1 cellular context compared by ENCODE assay signal in the genomic region with DNA sequence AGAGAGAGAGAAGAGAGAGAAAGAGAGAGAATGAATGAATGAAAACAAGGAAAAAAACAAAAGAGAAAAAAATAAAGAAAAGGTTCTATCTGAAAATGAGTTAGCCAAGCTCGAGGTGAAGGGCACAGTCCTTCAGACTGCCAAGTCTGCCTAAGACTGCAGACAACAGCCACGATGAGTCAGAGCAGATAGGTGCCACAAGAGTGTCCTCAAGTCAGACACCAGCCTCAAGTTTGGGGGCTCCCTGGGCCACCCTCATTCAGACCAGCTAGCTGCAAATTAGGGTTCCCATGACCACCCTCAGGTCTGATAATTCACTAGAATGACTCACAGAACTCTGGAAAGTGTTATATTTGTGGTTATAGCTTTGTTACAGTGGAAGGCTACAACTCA.
TF ChIP-seq lines count a peak whose summit lies in the region.

No MANE protein-coding gene starts in this region.

TF ChIP-seq in GM23338, 12 proteins besides CTCF, POLR2A, EP300 and RAD21:
- TF ChIP-seq, protein P1, sequence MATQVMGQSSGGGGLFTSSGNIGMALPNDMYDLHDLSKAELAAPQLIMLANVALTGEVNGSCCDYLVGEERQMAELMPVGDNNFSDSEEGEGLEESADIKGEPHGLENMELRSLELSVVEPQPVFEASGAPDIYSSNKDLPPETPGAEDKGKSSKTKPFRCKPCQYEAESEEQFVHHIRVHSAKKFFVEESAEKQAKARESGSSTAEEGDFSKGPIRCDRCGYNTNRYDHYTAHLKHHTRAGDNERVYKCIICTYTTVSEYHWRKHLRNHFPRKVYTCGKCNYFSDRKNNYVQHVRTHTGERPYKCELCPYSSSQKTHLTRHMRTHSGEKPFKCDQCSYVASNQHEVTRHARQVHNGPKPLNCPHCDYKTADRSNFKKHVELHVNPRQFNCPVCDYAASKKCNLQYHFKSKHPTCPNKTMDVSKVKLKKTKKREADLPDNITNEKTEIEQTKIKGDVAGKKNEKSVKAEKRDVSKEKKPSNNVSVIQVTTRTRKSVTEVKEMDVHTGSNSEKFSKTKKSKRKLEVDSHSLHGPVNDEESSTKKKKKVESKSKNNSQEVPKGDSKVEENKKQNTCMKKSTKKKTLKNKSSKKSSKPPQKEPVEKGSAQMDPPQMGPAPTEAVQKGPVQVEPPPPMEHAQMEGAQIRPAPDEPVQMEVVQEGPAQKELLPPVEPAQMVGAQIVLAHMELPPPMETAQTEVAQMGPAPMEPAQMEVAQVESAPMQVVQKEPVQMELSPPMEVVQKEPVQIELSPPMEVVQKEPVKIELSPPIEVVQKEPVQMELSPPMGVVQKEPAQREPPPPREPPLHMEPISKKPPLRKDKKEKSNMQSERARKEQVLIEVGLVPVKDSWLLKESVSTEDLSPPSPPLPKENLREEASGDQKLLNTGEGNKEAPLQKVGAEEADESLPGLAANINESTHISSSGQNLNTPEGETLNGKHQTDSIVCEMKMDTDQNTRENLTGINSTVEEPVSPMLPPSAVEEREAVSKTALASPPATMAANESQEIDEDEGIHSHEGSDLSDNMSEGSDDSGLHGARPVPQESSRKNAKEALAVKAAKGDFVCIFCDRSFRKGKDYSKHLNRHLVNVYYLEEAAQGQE (IDR thresholded peaks at IDR 0.05; ENCODE audit: unreplicated experiment) = no peak
- no peak for TF ChIP-seq EZH2phosphoT487 (IDR thresholded peaks at IDR 0.05; ENCODE audit: unreplicated experiment)
- no peak for TF ChIP-seq ZNF114 (CRISPR knock-in tag; IDR thresholded peaks at IDR 0.05)
- no peak for TF ChIP-seq STAT1 (IDR thresholded peaks at IDR 0.05; ENCODE audit: unreplicated experiment)
- no peak for TF ChIP-seq ZNF331 (CRISPR knock-in tag; IDR thresholded peaks at IDR 0.05; ENCODE audit: low read depth)
- no peak for TF ChIP-seq NANOG (IDR thresholded peaks at IDR 0.05; ENCODE audit: borderline replicate concordance)
- TF ChIP-seq, protein P2, sequence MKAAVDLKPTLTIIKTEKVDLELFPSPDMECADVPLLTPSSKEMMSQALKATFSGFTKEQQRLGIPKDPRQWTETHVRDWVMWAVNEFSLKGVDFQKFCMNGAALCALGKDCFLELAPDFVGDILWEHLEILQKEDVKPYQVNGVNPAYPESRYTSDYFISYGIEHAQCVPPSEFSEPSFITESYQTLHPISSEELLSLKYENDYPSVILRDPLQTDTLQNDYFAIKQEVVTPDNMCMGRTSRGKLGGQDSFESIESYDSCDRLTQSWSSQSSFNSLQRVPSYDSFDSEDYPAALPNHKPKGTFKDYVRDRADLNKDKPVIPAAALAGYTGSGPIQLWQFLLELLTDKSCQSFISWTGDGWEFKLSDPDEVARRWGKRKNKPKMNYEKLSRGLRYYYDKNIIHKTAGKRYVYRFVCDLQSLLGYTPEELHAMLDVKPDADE (IDR thresholded peaks at IDR 0.05) = no peak
- TF ChIP-seq, protein P3, sequence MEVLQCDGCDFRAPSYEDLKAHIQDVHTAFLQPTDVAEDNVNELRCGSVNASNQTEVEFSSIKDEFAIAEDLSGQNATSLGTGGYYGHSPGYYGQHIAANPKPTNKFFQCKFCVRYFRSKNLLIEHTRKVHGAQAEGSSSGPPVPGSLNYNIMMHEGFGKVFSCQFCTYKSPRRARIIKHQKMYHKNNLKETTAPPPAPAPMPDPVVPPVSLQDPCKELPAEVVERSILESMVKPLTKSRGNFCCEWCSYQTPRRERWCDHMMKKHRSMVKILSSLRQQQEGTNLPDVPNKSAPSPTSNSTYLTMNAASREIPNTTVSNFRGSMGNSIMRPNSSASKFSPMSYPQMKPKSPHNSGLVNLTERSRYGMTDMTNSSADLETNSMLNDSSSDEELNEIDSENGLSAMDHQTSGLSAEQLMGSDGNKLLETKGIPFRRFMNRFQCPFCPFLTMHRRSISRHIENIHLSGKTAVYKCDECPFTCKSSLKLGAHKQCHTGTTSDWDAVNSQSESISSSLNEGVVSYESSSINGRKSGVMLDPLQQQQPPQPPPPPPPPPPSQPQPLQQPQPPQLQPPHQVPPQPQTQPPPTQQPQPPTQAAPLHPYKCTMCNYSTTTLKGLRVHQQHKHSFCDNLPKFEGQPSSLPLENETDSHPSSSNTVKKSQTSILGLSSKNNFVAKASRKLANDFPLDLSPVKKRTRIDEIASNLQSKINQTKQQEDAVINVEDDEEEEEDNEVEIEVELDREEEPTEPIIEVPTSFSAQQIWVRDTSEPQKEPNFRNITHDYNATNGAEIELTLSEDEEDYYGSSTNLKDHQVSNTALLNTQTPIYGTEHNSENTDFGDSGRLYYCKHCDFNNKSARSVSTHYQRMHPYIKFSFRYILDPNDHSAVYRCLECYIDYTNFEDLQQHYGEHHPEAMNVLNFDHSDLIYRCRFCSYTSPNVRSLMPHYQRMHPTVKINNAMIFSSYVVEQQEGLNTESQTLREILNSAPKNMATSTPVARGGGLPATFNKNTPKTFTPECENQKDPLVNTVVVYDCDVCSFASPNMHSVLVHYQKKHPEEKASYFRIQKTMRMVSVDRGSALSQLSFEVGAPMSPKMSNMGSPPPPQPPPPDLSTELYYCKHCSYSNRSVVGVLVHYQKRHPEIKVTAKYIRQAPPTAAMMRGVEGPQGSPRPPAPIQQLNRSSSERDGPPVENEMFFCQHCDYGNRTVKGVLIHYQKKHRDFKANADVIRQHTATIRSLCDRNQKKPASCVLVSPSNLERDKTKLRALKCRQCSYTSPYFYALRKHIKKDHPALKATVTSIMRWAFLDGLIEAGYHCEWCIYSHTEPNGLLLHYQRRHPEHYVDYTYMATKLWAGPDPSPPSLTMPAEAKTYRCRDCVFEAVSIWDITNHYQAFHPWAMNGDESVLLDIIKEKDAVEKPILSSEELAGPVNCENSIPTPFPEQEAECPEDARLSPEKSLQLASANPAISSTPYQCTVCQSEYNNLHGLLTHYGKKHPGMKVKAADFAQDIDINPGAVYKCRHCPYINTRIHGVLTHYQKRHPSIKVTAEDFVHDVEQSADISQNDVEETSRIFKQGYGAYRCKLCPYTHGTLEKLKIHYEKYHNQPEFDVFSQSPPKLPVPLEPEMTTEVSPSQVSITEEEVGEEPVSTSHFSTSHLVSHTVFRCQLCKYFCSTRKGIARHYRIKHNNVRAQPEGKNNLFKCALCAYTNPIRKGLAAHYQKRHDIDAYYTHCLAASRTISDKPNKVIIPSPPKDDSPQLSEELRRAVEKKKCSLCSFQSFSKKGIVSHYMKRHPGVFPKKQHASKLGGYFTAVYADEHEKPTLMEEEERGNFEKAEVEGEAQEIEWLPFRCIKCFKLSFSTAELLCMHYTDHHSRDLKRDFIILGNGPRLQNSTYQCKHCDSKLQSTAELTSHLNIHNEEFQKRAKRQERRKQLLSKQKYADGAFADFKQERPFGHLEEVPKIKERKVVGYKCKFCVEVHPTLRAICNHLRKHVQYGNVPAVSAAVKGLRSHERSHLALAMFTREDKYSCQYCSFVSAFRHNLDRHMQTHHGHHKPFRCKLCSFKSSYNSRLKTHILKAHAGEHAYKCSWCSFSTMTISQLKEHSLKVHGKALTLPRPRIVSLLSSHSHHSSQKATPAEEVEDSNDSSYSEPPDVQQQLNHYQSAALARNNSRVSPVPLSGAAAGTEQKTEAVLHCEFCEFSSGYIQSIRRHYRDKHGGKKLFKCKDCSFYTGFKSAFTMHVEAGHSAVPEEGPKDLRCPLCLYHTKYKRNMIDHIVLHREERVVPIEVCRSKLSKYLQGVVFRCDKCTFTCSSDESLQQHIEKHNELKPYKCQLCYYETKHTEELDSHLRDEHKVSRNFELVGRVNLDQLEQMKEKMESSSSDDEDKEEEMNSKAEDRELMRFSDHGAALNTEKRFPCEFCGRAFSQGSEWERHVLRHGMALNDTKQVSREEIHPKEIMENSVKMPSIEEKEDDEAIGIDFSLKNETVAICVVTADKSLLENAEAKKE (CRISPR knock-in tag; IDR thresholded peaks at IDR 0.05) = no peak
- TF ChIP-seq POLR2AphosphoS5 (IDR thresholded peaks at IDR 0.05; ENCODE audit: low read depth) = no peak
- no peak for TF ChIP-seq JUNB (IDR thresholded peaks at IDR 0.05; ENCODE audit: unreplicated experiment)
- TF ChIP-seq EZH2 (IDR thresholded peaks at IDR 0.05; ENCODE audit: low read depth, unreplicated experiment) = no peak
- no peak for TF ChIP-seq CREB1 (CRISPR knock-in tag; IDR thresholded peaks at IDR 0.05; ENCODE audit: low read depth)
